ENCODE assay signal across 21 cellular contexts in genomic region chr1:200982071-200982945, GRCh38. TPM values are rescaled to one million over a fixed set of nuclear protein-coding genes. Genes with fewer than 3 reads are reported as not detected.
A peak's percentile ranks its signal among the peaks of the same experiment; 100 is the strongest.
DNase-seq lines count a peak whose midpoint lies in the region; ATAC-seq and TF ChIP-seq lines count a peak whose summit lies in the region.
"Had no signal": no experiment of that assay in that cellular context is flagged by ENCODE, and none has a peak within 500 bp of the region (broad histone marks: within the 10 kb centered on the region; RNA-seq: fewer than 3 reads in every experiment).

No MANE protein-coding gene starts in this region.

- H3K27ac ChIP-seq in fibroblast of lung (ENCODE audit: insufficient read depth, low read length) (no peak overlapping the region), osteoblast (ENCODE audit: low read depth, low read length) (no peak overlapping the region)
- H3K27ac ChIP-seq: epithelial cell of prostate, transverse colon had no signal

- H3K4me1 ChIP-seq in fibroblast of lung (ENCODE audit: control insufficient read depth, extremely low read depth, insufficient read depth, low read length) (no peaks in the 10 kb centered on the region), osteoblast (ENCODE audit: insufficient read depth, low read length) (no peaks in the 10 kb centered on the region)
- H3K4me1 ChIP-seq: transverse colon had no signal

- ATAC-seq in HG03342 (IDR thresholded peaks at IDR 0.05; ENCODE audit: unreplicated experiment): no peak
- ATAC-seq: natural killer cell had no signal

- H3K79me2 ChIP-seq in fibroblast of lung (ENCODE audit: control insufficient read depth, insufficient read depth, low read length) (no peaks in the 10 kb centered on the region), osteoblast (ENCODE audit: insufficient read depth, low read length) (no peaks in the 10 kb centered on the region)

- intact Hi-C loops in lower leg skin (cut with DNase I; ENCODE audit: low total_unique reads): no loop called here

- peak; percentile 73 for DNase-seq in AG20443 (ENCODE audit: low spot score)
- peak; percentile 18 for DNase-seq in LHCN-M2 (ENCODE audit: low read depth)
- DNase-seq in fibroblast of lung (ENCODE audit: low read depth in 2 of 2): peak; percentile 21 to 32
- peak; percentile 87 for DNase-seq in osteoblast (ENCODE audit: insufficient read length, low spot score, missing footprints)
- DNase-seq in lower leg skin (ENCODE audit: low spot score in 2 of 2): no peak
- DNase-seq in GM19238 (ENCODE audit: insufficient read length, low spot score): no peak
- DNase-seq: activated CD8-positive, alpha-beta memory T cell treated with anti-CD3 and anti-CD28 coated beads, Interleukin-2, amount 50 U/mL, for 48 hours; activated effector memory CD4-positive, alpha-beta T cell treated with Interleukin-2 at 50 U/mL for 16 hours; dorsolateral prefrontal cortex; kidney glomerular epithelial cell; MM.1S; natural killer cell; NCI-H1694 treated with DMSO at 0.1 percent for 48 hours; NCI-H748 treated with DMSO at 0.1 percent for 48 hours; SIG-M5; stimulated activated CD4-positive, alpha-beta T cell treated with anti-CD3 and anti-CD28 coated beads, Interleukin-2, amount 100 ng/mL, for 24 hours; stimulated activated naive CD4-positive, alpha-beta T cell treated with Interleukin-2 at 50 U/mL for 16 hours; T-helper 2 cell; transverse colon had no signal

- TF ChIP-seq POLR2A in lower leg skin (IDR thresholded peaks at IDR 0.05): no peak

- no peaks in the 10 kb centered on the region for H3K9me3 ChIP-seq in fibroblast of lung (ENCODE audit: control insufficient read depth, insufficient read depth, low read depth, low read length)
- no peaks in the 10 kb centered on the region for H3K9me3 ChIP-seq in osteoblast (ENCODE audit: low read depth, low read length)
- H3K9me3 ChIP-seq: transverse colon had no signal

- H2AFZ ChIP-seq in fibroblast of lung (ENCODE audit: low read length) (no peak overlapping the region), osteoblast (ENCODE audit: low read length) (no peak overlapping the region)

- no peak overlapping the region for H3K4me3 ChIP-seq in fibroblast of lung (replicated peaks in 1 of 4; ENCODE audit: control extremely low read depth in 1 of 4, insufficient read depth in 1 of 4, low read depth in 3 of 4, low read length in 4 of 4)
- H3K4me3 ChIP-seq in osteoblast (ENCODE audit: insufficient read depth, low read length): no peak overlapping the region
- no peak overlapping the region for H3K4me3 ChIP-seq in lower leg skin (ENCODE audit: low read depth, poor library complexity, severe bottlenecking)
- H3K4me3 ChIP-seq: dorsolateral prefrontal cortex, transverse colon had no signal

- TF ChIP-seq CTCF in fibroblast of lung (conservative IDR thresholded peaks at IDR 0.05 in 1 of 2, IDR thresholded peaks at IDR 0.05 in 1 of 2; ENCODE audit: low read depth in 1 of 2, low read length in 2 of 2): no peak
- no peak for TF ChIP-seq CTCF in osteoblast (IDR thresholded peaks at IDR 0.05; ENCODE audit: extremely low read depth, low read depth, low read length)
- TF ChIP-seq CTCF in lower leg skin (IDR thresholded peaks at IDR 0.05): no peak

- WGBS in lower leg skin, 2 donors: 65 to 86% methylated on average over 12 to 14 of the region's 19 CpGs

- H3K36me3 ChIP-seq in fibroblast of lung (ENCODE audit: control insufficient read depth, insufficient read depth, low read length) (no peaks in the 10 kb centered on the region), osteoblast (ENCODE audit: insufficient read depth, low read length) (no peaks in the 10 kb centered on the region)
- H3K36me3 ChIP-seq: transverse colon had no signal

- no peak overlapping the region for H3K9ac ChIP-seq in fibroblast of lung (ENCODE audit: insufficient read depth, low read length)

- peaks cover 3% of the 10 kb centered on the region for H3K27me3 ChIP-seq in fibroblast of lung (ENCODE audit: control insufficient read depth, insufficient read depth, low read length)
- no peaks in the 10 kb centered on the region for H3K27me3 ChIP-seq in osteoblast (ENCODE audit: insufficient read depth, low read length)
- H3K27me3 ChIP-seq: dorsolateral prefrontal cortex, transverse colon had no signal

- no peak overlapping the region for H3K4me2 ChIP-seq in fibroblast of lung (ENCODE audit: extremely low read depth, insufficient read depth, low read length)
- no peak overlapping the region for H3K4me2 ChIP-seq in osteoblast (ENCODE audit: insufficient read depth, low read length)

- no peaks in the 10 kb centered on the region for H4K20me1 ChIP-seq in fibroblast of lung (ENCODE audit: control insufficient read depth, extremely low read depth, insufficient read depth, low read length)
- no peaks in the 10 kb centered on the region for H4K20me1 ChIP-seq in osteoblast (ENCODE audit: insufficient read depth, low read length)

RNA-seq across cellular contexts. Expression of gene KIF21B, which starts 41.2 kb away (rescaled TPM):
- under 0.01 and 0.06 TPM in 2 replicates for total RNA-seq in LHCN-M2 (2014; rRNA removed)
- polyA plus RNA-seq in LHCN-M2 (2012): 0.10 TPM
- under 0.01 and 0.26 TPM in 2 replicates for total RNA-seq in fibroblast of lung
- polyA plus RNA-seq in fibroblast of lung: 0.03 and 0.08 TPM in 2 replicates
- 0.03 and 0.05 TPM in 2 replicates for polyA plus RNA-seq in fibroblast of lung (2012)
- 0.08 and 0.11 TPM in 2 replicates for polyA minus RNA-seq in fibroblast of lung (ENCODE audit: low replicate concordance)
- total RNA-seq in osteoblast: under 0.01 TPM in 2 replicates
- 1 to 10 TPM in 2 of 4 donors, under 1 TPM in 2; 0.38 to 1.6 (median 1.0) TPM for total RNA-seq in lower leg skin

Comparison
In these comparisons a context has a peak if more than half of its experiments do, and no peak if none do; other contexts are left out.
1. DNase-seq: peak in AG20443 (single experiment), LHCN-M2 (single experiment), fibroblast of lung (2 of 2) and osteoblast (single experiment); none in lower leg skin (0 of 2) and GM19238 (single experiment).